ENCODE assay signal across 9 cellular contexts in the genomic region with DNA sequence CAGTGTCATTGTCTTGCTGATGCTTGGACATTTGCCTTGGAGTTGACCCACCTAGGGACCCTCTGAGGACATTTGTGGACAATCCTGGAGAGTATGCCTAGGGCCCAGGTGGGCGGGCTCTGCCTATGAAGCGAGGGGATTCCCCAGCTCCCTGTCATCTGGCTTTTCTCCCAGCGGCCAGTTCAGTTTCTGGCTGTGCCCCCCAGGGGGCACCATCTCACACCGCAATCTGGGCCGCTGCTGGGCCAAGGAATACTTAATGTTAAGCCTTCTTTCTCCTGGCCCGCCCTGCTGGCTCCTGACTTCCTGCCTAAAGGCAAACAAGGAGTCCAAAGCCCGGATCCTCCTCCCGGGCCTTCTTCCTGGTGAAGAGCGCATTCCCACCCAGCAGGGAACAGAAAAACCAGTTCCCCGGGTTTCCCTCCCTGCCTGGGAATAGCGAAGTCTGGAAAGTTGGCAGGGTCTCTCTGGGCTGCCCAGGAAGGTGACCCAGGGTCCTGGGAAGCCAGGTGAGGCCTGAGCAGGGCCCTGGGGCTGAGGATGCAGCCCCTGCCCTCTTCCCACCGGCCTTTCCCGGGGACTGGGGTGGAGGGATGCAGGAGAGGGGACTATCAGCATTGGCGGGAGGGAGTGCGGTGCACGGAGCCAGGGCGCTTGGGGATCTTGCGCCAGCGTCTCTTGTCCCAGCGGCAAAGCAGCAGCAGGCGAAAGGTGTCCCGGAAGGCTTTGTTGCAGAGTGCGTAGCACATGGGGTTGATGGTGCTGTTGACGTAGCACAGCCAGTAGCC. TPM values are rescaled to one million over a fixed set of nuclear protein-coding genes. Genes with fewer than 3 reads are reported as not detected.
DNase-seq lines count a peak whose midpoint lies in the region; ATAC-seq and TF ChIP-seq lines count a peak whose summit lies in the region.
"Had no signal": no experiment of that assay in that cellular context is flagged by ENCODE, and none has a peak within 500 bp of the region (broad histone marks: within the 10 kb centered on the region; RNA-seq: fewer than 3 reads in every experiment).

No MANE protein-coding gene starts in this region.

- H3K4me3 Mint-ChIP-seq in stimulated activated memory B cell treated with anti-CD40 and anti-IgM and Interleukin-4, amounts not matched to agents 10 μg/mL and 1 μg/mL and 100 μg/mL, for 72 hours, result no peak overlapping the region
- no peak overlapping the region for H3K4me3 Mint-ChIP-seq in activated T-helper 1 cell treated with anti-CD3 and anti-CD28 coated beads, Interleukin-12 subunit alpha, Interleukin-12 subunit beta, Interleukin-2, Interleukin-4 antibody, amounts not matched to agents 30 ng/mL and 10 ng/mL and 1 ng/mL, durations not matched to agents 14 hours and 24 hours and 36 hours

- TF ChIP-seq POLR2A in body of pancreas (IDR thresholded peaks at IDR 0.05) (peak in 2 of 3 donors; percentile 13 to 37), stomach (IDR thresholded peaks at IDR 0.05) (no peak)

- H3K4me3 ChIP-seq in body of pancreas (no peak overlapping the region), iPS-18a (ENCODE audit: low read length) (peak overlapping the region; percentile 26), stomach (no peak overlapping the region)
- H3K4me3 ChIP-seq: BLaER1 had no signal

- WGBS in body of pancreas, 2 donors, result 42 to 58% methylated on average over 18 to 24 of the region's 24 CpGs
- WGBS in stomach, 5 donors, result 31 to 72% (median 47%) methylated on average over 11 to 24 of the region's 24 CpGs

- H3K4me1 ChIP-seq in body of pancreas, result peaks cover 24% of the 10 kb centered on the region
- peaks cover 17% of the 10 kb centered on the region for H3K4me1 ChIP-seq in iPS-18a (ENCODE audit: control insufficient read depth, low read depth, low read length)
- H3K4me1 ChIP-seq in stomach, result peaks cover 18 to 29% (median 28%) of the 10 kb centered on the region in 4 donors

- ATAC-seq in body of pancreas, result peak; percentile 88
- ATAC-seq in stimulated activated memory B cell treated with anti-CD40 and anti-IgM and Interleukin-4, amounts not matched to agents 10 μg/mL and 1 μg/mL and 100 μg/mL, for 72 hours, result no peak

- peak overlapping the region; percentile 34 for H3K9ac ChIP-seq in iPS-18a (ENCODE audit: low read length)
- H3K9ac ChIP-seq: BLaER1 had no signal

- TF ChIP-seq CTCF in body of pancreas (IDR thresholded peaks at IDR 0.05), result peak; percentile 49 to 85 (median 71)
- TF ChIP-seq CTCF in stomach (IDR thresholded peaks at IDR 0.05), result peak in 4 of 7 experiments; percentile 38 to 65 (median 52)

- H3K36me3 Mint-ChIP-seq in stimulated activated memory B cell treated with anti-CD40 and anti-IgM and Interleukin-4, amounts not matched to agents 10 μg/mL and 1 μg/mL and 100 μg/mL, for 72 hours, result no peaks in the 10 kb centered on the region
- no peaks in the 10 kb centered on the region for H3K36me3 Mint-ChIP-seq in activated T-helper 1 cell treated with anti-CD3 and anti-CD28 coated beads, Interleukin-12 subunit alpha, Interleukin-12 subunit beta, Interleukin-2, Interleukin-4 antibody, amounts not matched to agents 30 ng/mL and 10 ng/mL and 1 ng/mL, durations not matched to agents 14 hours and 24 hours and 36 hours (ENCODE audit: low read depth)

- DNase-seq in NCI-H1417 (lab: John Stamatoyannopoulos, UW), result peak in 2 of 3 experiments; percentile 40 to 71
- DNase-seq in NCI-H1417 treated with DMSO at 0.1 percent for 48 hours (lab: John Stamatoyannopoulos, UW), result no peak
- DNase-seq in NAMALWA (ENCODE audit: low spot score), result peak; percentile 61
- peak; percentile 87 to 94 (median 93) for DNase-seq in body of pancreas
- peak; percentile 90 for DNase-seq in stomach
- no peak for DNase-seq in activated T-helper 1 cell treated with anti-CD3 and anti-CD28 coated beads, Interleukin-12 subunit alpha, Interleukin-12 subunit beta, Interleukin-2, Interleukin-4 antibody, amounts not matched to agents 30 ng/mL and 10 ng/mL and 1 ng/mL, durations not matched to agents 14 hours and 24 hours and 36 hours (ENCODE audit: low spot score)

- H3K9me3 Mint-ChIP-seq in stimulated activated memory B cell treated with anti-CD40 and anti-IgM and Interleukin-4, amounts not matched to agents 10 μg/mL and 1 μg/mL and 100 μg/mL, for 72 hours, result no peaks in the 10 kb centered on the region
- no peaks in the 10 kb centered on the region for H3K9me3 Mint-ChIP-seq in activated T-helper 1 cell treated with anti-CD3 and anti-CD28 coated beads, Interleukin-12 subunit alpha, Interleukin-12 subunit beta, Interleukin-2, Interleukin-4 antibody, amounts not matched to agents 30 ng/mL and 10 ng/mL and 1 ng/mL, durations not matched to agents 14 hours and 24 hours and 36 hours

- H3K36me3 ChIP-seq in body of pancreas (replicated peaks in 1 of 2; ENCODE audit: insufficient read depth in 1 of 2, low read depth in 2 of 2) (no peaks in the 10 kb centered on the region), iPS-18a (ENCODE audit: control insufficient read depth, low read depth, low read length) (no peaks in the 10 kb centered on the region), stomach (no peaks in the 10 kb centered on the region)
- H3K36me3 ChIP-seq: BLaER1 had no signal

- no peaks in the 10 kb centered on the region for H3K27me3 ChIP-seq in body of pancreas
- peaks cover 8% of the 10 kb centered on the region for H3K27me3 ChIP-seq in iPS-18a (ENCODE audit: control insufficient read depth, insufficient read depth, low read length)
- no peaks in the 10 kb centered on the region for H3K27me3 ChIP-seq in stomach
- H3K27me3 ChIP-seq: BLaER1 had no signal

- H3K27ac ChIP-seq in body of pancreas, result peak overlapping the region; percentile 64 to 79 (median 72)
- H3K27ac ChIP-seq in iPS-18a (ENCODE audit: low read length), result peak overlapping the region; percentile 43
- peak overlapping the region; percentile 31 to 72 (median 68) for H3K27ac ChIP-seq in stomach
- H3K27ac ChIP-seq: BLaER1 had no signal

- H3K27ac Mint-ChIP-seq in stimulated activated memory B cell treated with anti-CD40 and anti-IgM and Interleukin-4, amounts not matched to agents 10 μg/mL and 1 μg/mL and 100 μg/mL, for 72 hours, result no peak overlapping the region
- H3K27ac Mint-ChIP-seq in activated T-helper 1 cell treated with anti-CD3 and anti-CD28 coated beads, Interleukin-12 subunit alpha, Interleukin-12 subunit beta, Interleukin-2, Interleukin-4 antibody, amounts not matched to agents 30 ng/mL and 10 ng/mL and 1 ng/mL, durations not matched to agents 14 hours and 24 hours and 36 hours, result no peak overlapping the region

- H3K9me3 ChIP-seq in body of pancreas, result no peaks in the 10 kb centered on the region
- no peaks in the 10 kb centered on the region for H3K9me3 ChIP-seq in iPS-18a (ENCODE audit: control insufficient read depth, low read depth, low read length)
- H3K9me3 ChIP-seq in stomach, result no peaks in the 10 kb centered on the region
- H3K9me3 ChIP-seq: BLaER1 had no signal

- TF ChIP-seq EP300 in stomach (IDR thresholded peaks at IDR 0.05), result no peak

- peaks cover 52% of the 10 kb centered on the region for H3K27me3 Mint-ChIP-seq in stimulated activated memory B cell treated with anti-CD40 and anti-IgM and Interleukin-4, amounts not matched to agents 10 μg/mL and 1 μg/mL and 100 μg/mL, for 72 hours
- H3K27me3 Mint-ChIP-seq in activated T-helper 1 cell treated with anti-CD3 and anti-CD28 coated beads, Interleukin-12 subunit alpha, Interleukin-12 subunit beta, Interleukin-2, Interleukin-4 antibody, amounts not matched to agents 30 ng/mL and 10 ng/mL and 1 ng/mL, durations not matched to agents 14 hours and 24 hours and 36 hours (ENCODE audit: insufficient read depth), result peaks cover 8% of the 10 kb centered on the region

- intact Hi-C loops in body of pancreas (cut with DNase I), result loop anchor here (10.0 kb wide), 1 partner anchor 306 kb away; no protein-coding TSS in a partner anchor
- intact Hi-C loops in stomach (cut with DNase I; ENCODE audit: low total_unique reads), result loop anchor here (2.0 kb wide), 1 partner anchor 116 kb away; no protein-coding TSS in a partner anchor
- intact Hi-C loops in activated T-helper 1 cell treated with anti-CD3 and anti-CD28 coated beads, Interleukin-12 subunit alpha, Interleukin-12 subunit beta, Interleukin-2, Interleukin-4 antibody, amounts not matched to agents 30 ng/mL and 10 ng/mL and 1 ng/mL, durations not matched to agents 14 hours and 24 hours and 36 hours (cut with micrococcal nuclease), result no loop called here

- H3K4me1 Mint-ChIP-seq in stimulated activated memory B cell treated with anti-CD40 and anti-IgM and Interleukin-4, amounts not matched to agents 10 μg/mL and 1 μg/mL and 100 μg/mL, for 72 hours, result no peaks in the 10 kb centered on the region
- H3K4me1 Mint-ChIP-seq in activated T-helper 1 cell treated with anti-CD3 and anti-CD28 coated beads, Interleukin-12 subunit alpha, Interleukin-12 subunit beta, Interleukin-2, Interleukin-4 antibody, amounts not matched to agents 30 ng/mL and 10 ng/mL and 1 ng/mL, durations not matched to agents 14 hours and 24 hours and 36 hours (ENCODE audit: low read depth), result peaks cover 17% of the 10 kb centered on the region

RNA-seq across cellular contexts. Expression of gene CHRM1, which starts 11.9 kb away (rescaled TPM):
- total RNA-seq in body of pancreas, result not detected
- total RNA-seq in stomach, result 10 to 100 TPM in 1 of 5 donors, 1 to 10 TPM in 2, under 1 TPM in 1, not detected in 1; 0.73 to 19.4 (median 6.6) TPM
- polyA plus RNA-seq in stomach, result under 1 TPM in 2 of 3 donors, not detected in 1; 0.12 to 0.48 TPM
- total RNA-seq in activated T-helper 1 cell treated with anti-CD3 and anti-CD28 coated beads, Interleukin-12 subunit alpha, Interleukin-12 subunit beta, Interleukin-2, Interleukin-4 antibody, amounts not matched to agents 30 ng/mL and 10 ng/mL and 1 ng/mL, durations not matched to agents 14 hours and 24 hours and 36 hours, result not detected in 2 replicates

RNA-seq across cellular contexts. Expression of gene SLC3A2, which starts 28.6 kb away (rescaled TPM):
- 100 to 1,000 TPM in 1 of 2 donors, 10 to 100 TPM in 1; 75.5 to 108 TPM for total RNA-seq in body of pancreas
- total RNA-seq in stomach, result 100 to 1,000 TPM in 4 of 5 donors, 10 to 100 TPM in 1; 70.7 to 255 (median 141) TPM
- polyA plus RNA-seq in stomach, result 100 to 1,000 TPM in 1 of 3 donors, 10 to 100 TPM in 2; 36.0 to 176 (median 51.6) TPM
- total RNA-seq in activated T-helper 1 cell treated with anti-CD3 and anti-CD28 coated beads, Interleukin-12 subunit alpha, Interleukin-12 subunit beta, Interleukin-2, Interleukin-4 antibody, amounts not matched to agents 30 ng/mL and 10 ng/mL and 1 ng/mL, durations not matched to agents 14 hours and 24 hours and 36 hours, result 397 and 399 TPM in 2 replicates

Comparison
In these comparisons a context has a peak if more than half of its experiments do, and no peak if none do; other contexts are left out.
1. DNase-seq: peak in NCI-H1417 (2 of 3), NAMALWA (single experiment), body of pancreas (4 of 4) and stomach (single experiment); none in NCI-H1417 treated with DMSO at 0.1 percent for 48 hours (single experiment) and activated T-helper 1 cell treated with anti-CD3 and anti-CD28 coated beads, Interleukin-12 subunit alpha, Interleukin-12 subunit beta, Interleukin-2, Interleukin-4 antibody, amounts not matched to agents 30 ng/mL and 10 ng/mL and 1 ng/mL, durations not matched to agents 14 hours and 24 hours and 36 hours (single experiment).
2. POLR2A ChIP-seq: peak in body of pancreas (2 of 3); none in stomach (0 of 4).
3. Peak in every context shown above with its lines, with median percentiles within 50 percentile points of each other: H3K27ac ChIP-seq.